In genomic region chr20:41342474-41343464, GRCh38 we compare ENCODE assay signal across 1 cellular context.
TF ChIP-seq lines count a peak whose summit lies in the region.

No MANE protein-coding gene starts in this region.

TF ChIP-seq in K562, 482 proteins besides CTCF, POLR2A, EP300 and RAD21:
- TF ChIP-seq ZNF316 (IDR thresholded peaks at IDR 0.05) (peak; percentile 61; the same call in 1 of the 2 replicates), ZNF407 (IDR thresholded peaks at IDR 0.05; ENCODE audit: low read depth) (no peak), ZSCAN29 (IDR thresholded peaks at IDR 0.05) (no peak), ZBTB17 (CRISPR knock-in tag; IDR thresholded peaks at IDR 0.05) (no peak), CBFA2T3 (IDR thresholded peaks at IDR 0.05) (no peak), LEF1 (IDR thresholded peaks at IDR 0.05) (no peak), ZNF224 (CRISPR knock-in tag; IDR thresholded peaks at IDR 0.05) (no peak), PTRF (tag; IDR thresholded peaks at IDR 0.05) (no peak), RB1 (IDR thresholded peaks at IDR 0.05; ENCODE audit: low read depth) (no peak), NR3C1 (CRISPR knock-in tag; IDR thresholded peaks at IDR 0.05) (no peak), MAFF (IDR thresholded peaks at IDR 0.05; ENCODE audit: low read length) (peak; percentile 10; the same call in 1 of the 2 replicates), UBTF (IDR thresholded peaks at IDR 0.05; ENCODE audit: borderline replicate concordance in 1 of 2, low read depth in 2 of 2, low read length in 2 of 2) (no peak), L3MBTL2 (IDR thresholded peaks at IDR 0.05) (no peak), ZFPM2 (CRISPR knock-in tag; IDR thresholded peaks at IDR 0.05) (no peak), NFE2L1 (tag; IDR thresholded peaks at IDR 0.05; ENCODE audit: borderline replicate concordance, low read depth) (no peak), ZNF318 (IDR thresholded peaks at IDR 0.05; ENCODE audit: borderline replicate concordance in 1 of 2, low read depth in 1 of 2) (no peak)
TF ChIP-seq in K562: peak in this region for 2.
